ENCODE assay signal across 15 cellular contexts in genomic region chr5:178356459-178356872, GRCh38.
DNase-seq lines count a peak whose midpoint lies in the region; ATAC-seq, FAIRE-seq and TF ChIP-seq lines count a peak whose summit lies in the region.
"Had no signal": no experiment of that assay in that cellular context is flagged by ENCODE, and none has a peak within 500 bp of the region (broad histone marks: within the 10 kb centered on the region; RNA-seq: fewer than 3 reads in every experiment).

No MANE protein-coding gene starts in this region.

- H3K27ac Mint-ChIP-seq in naive thymus-derived CD4-positive, alpha-beta T cell = no peak overlapping the region
- H3K27ac Mint-ChIP-seq: activated naive CD4-positive, alpha-beta T cell treated with anti-CD3 and anti-CD28 coated beads, Interleukin-2, amount 10 ng/mL, durations not matched to agents 7 days and 5 days had no signal

- CTCF ChIA-PET in naive thymus-derived CD4-positive, alpha-beta T cell (lab: Charles Lee) = no interaction called here

- TF ChIP-seq CTCF in right atrium auricular region (IDR thresholded peaks at IDR 0.05) = no peak
- TF ChIP-seq CTCF in heart right ventricle (IDR thresholded peaks at IDR 0.05) = no peak

- no peak for FAIRE-seq in urothelium cell line (lab: Jason Lieb, UNC)

- intact Hi-C loops in Right ventricle myocardium superior (cut with DNase I) (no loop called here), heart right ventricle (cut with DNase I) (no loop called here)
- intact Hi-C loops in naive thymus-derived CD4-positive, alpha-beta T cell (cut with micrococcal nuclease) = no loop called here

- peak; percentile 81 for ATAC-seq in Right ventricle myocardium superior (ENCODE audit: poor library complexity)
- peak in 7 of 8 donors; percentile 54 to 84 (median 62) for ATAC-seq in heart right ventricle
- ATAC-seq in naive thymus-derived CD4-positive, alpha-beta T cell = peak; percentile 18
- ATAC-seq in HG03460 (IDR thresholded peaks at IDR 0.05; ENCODE audit: unreplicated experiment) = no peak
- no peak for ATAC-seq in HG03280 (IDR thresholded peaks at IDR 0.05; ENCODE audit: unreplicated experiment)

- H3K36me3 ChIP-seq in right atrium auricular region (no peaks in the 10 kb centered on the region), heart right ventricle (no peaks in the 10 kb centered on the region)
- H3K36me3 ChIP-seq in naive thymus-derived CD4-positive, alpha-beta T cell (ENCODE audit: control insufficient read depth in 2 of 3, insufficient read depth in 3 of 3, low read length in 3 of 3) = no peaks in the 10 kb centered on the region

- H3K27me3 ChIP-seq in right atrium auricular region = no peaks in the 10 kb centered on the region
- peaks cover 0 to 17% (median 8%) of the 10 kb centered on the region in 7 donors for H3K27me3 ChIP-seq in heart right ventricle
- H3K27me3 ChIP-seq in naive thymus-derived CD4-positive, alpha-beta T cell (ENCODE audit: control insufficient read depth in 2 of 2, insufficient read depth in 2 of 2, low read length in 2 of 2) = no peaks in the 10 kb centered on the region

- H3K4me1 ChIP-seq in right atrium auricular region (peaks cover 0 to 8% of the 10 kb centered on the region in 2 donors), heart right ventricle (peaks cover 0 to 17% (median 13%) of the 10 kb centered on the region in 9 donors)
- no peaks in the 10 kb centered on the region for H3K4me1 ChIP-seq in naive thymus-derived CD4-positive, alpha-beta T cell (ENCODE audit: control insufficient read depth in 2 of 2, insufficient read depth in 2 of 2, low read length in 2 of 2)

- DNase-seq in Right ventricle myocardium superior (peak; percentile 64), right atrium auricular region (ENCODE audit: low spot score) (no peak), heart right ventricle (peak in 1 of 2 donors; percentile 54), urothelium cell line (ENCODE audit: low spot score) (peak; percentile 46), ureter (ENCODE audit: low spot score) (no peak)
- DNase-seq in naive thymus-derived CD4-positive, alpha-beta T cell = no peak
- DNase-seq: activated CD4-positive, alpha-beta T cell treated with anti-CD3 and anti-CD28 coated beads, Interleukin-2, amount 50 U/mL, for 4 hours; activated naive CD4-positive, alpha-beta T cell treated with anti-CD3 and anti-CD28 coated beads, Interleukin-2, amount 10 ng/mL, durations not matched to agents 7 days and 5 days; effector CD8-positive, alpha-beta T cell; EL; naive thymus-derived CD8-positive, alpha-beta T cell; stimulated activated naive CD4-positive, alpha-beta T cell; T-helper 1 cell had no signal

- POLR2A ChIA-PET in naive thymus-derived CD4-positive, alpha-beta T cell (lab: Charles Lee) = no interaction called here

- H3K27ac ChIP-seq in right atrium auricular region (no peak overlapping the region), heart right ventricle (no peak overlapping the region)
- no peak overlapping the region for H3K27ac ChIP-seq in naive thymus-derived CD4-positive, alpha-beta T cell (ENCODE audit: low read depth, low read length)

- WGBS in heart right ventricle, 2 donors = 22 to 23% methylated on average over 13 of the region's 13 CpGs

- H3K9me3 Mint-ChIP-seq in naive thymus-derived CD4-positive, alpha-beta T cell = peaks cover 0 to 9% (median 0%) of the 10 kb centered on the region in 11 donors
- H3K9me3 Mint-ChIP-seq: naive thymus-derived CD8-positive, alpha-beta T cell had no signal

- no peaks in the 10 kb centered on the region for H3K36me3 Mint-ChIP-seq in naive thymus-derived CD4-positive, alpha-beta T cell
- H3K36me3 Mint-ChIP-seq: activated naive CD4-positive, alpha-beta T cell treated with anti-CD3 and anti-CD28 coated beads, Interleukin-2, amount 10 ng/mL, durations not matched to agents 7 days and 5 days; naive thymus-derived CD8-positive, alpha-beta T cell had no signal

- H3K4me3 Mint-ChIP-seq in naive thymus-derived CD4-positive, alpha-beta T cell = peak overlapping the region in 3 of 10 donors; percentile 11 to 40 (median 14)
- H3K4me3 Mint-ChIP-seq: activated naive CD4-positive, alpha-beta T cell treated with anti-CD3 and anti-CD28 coated beads, Interleukin-2, amount 10 ng/mL, durations not matched to agents 7 days and 5 days had no signal

- H3K9me3 ChIP-seq in right atrium auricular region (no peaks in the 10 kb centered on the region), heart right ventricle (no peaks in the 10 kb centered on the region)
- no peaks in the 10 kb centered on the region for H3K9me3 ChIP-seq in naive thymus-derived CD4-positive, alpha-beta T cell (ENCODE audit: control insufficient read depth in 2 of 3, low read length in 3 of 3)

- no peak overlapping the region for H3K4me3 ChIP-seq in right atrium auricular region
- H3K4me3 ChIP-seq in heart right ventricle = peak overlapping the region in 3 of 10 donors; percentile 0 to 23 (median 1)
- H3K4me3 ChIP-seq in naive thymus-derived CD4-positive, alpha-beta T cell (ENCODE audit: low read length) = no peak overlapping the region

- peaks cover 0 to 23% (median 20%) of the 10 kb centered on the region in 5 donors for H3K27me3 Mint-ChIP-seq in naive thymus-derived CD4-positive, alpha-beta T cell

- H3K4me1 Mint-ChIP-seq in naive thymus-derived CD4-positive, alpha-beta T cell = peaks cover 0 to 16% (median 0%) of the 10 kb centered on the region in 7 donors
- H3K4me1 Mint-ChIP-seq: activated naive CD4-positive, alpha-beta T cell treated with anti-CD3 and anti-CD28 coated beads, Interleukin-2, amount 10 ng/mL, durations not matched to agents 7 days and 5 days had no signal

Comparison
In these comparisons a context has a peak if more than half of its experiments do, and no peak if none do; other contexts are left out.
1. DNase-seq: peak in Right ventricle myocardium superior (single experiment) and urothelium cell line (single experiment); none in right atrium auricular region (single experiment), naive thymus-derived CD4-positive, alpha-beta T cell (0 of 9) and ureter (single experiment).
2. ATAC-seq: peak in Right ventricle myocardium superior (single experiment), heart right ventricle (7 of 8) and naive thymus-derived CD4-positive, alpha-beta T cell (single experiment); none in HG03460 (single experiment) and HG03280 (single experiment).